ENCODE assay signal across 15 cellular contexts in the genomic region with DNA sequence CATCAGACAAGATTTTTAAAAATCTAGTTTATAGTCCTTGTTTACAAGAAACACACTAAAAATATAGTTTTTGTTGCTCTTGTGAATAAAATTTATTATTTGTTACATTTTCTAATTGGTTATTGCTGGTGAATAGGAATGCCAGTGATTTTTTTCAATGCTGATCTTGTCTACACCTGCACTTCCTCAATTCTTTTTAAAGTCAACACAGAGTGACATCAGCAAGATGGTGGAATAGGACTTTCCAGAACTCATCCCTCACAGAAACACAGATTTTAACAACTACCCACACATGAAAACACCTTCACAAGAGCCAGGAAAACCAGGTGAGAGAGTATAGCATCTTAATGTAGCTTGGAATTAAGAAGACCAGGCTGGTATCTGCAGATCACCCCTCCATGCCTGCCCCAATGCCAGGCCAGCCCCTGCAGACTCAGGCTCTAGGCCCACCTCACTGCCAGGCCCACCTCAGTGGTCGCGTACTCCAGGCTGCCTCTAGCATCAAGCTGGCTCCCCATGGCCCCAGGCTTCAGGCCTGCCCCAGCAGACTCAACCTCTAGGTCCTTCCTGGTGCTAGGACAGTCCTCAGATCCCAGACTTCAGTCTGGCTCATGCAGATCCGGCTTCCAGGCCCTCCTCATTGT.
DNase-seq lines count a peak whose midpoint lies in the region; ATAC-seq, FAIRE-seq and TF ChIP-seq lines count a peak whose summit lies in the region.
"Had no signal": no experiment of that assay in that cellular context is flagged by ENCODE, and none has a peak within 500 bp of the region (broad histone marks: within the 10 kb centered on the region; RNA-seq: fewer than 3 reads in every experiment).

No MANE protein-coding gene starts in this region.

- TF ChIP-seq POLR2A in GM12891 (IDR thresholded peaks at IDR 0.05; ENCODE audit: low read depth, low read length) (no peak), GM18505 (IDR thresholded peaks at IDR 0.05; ENCODE audit: borderline replicate concordance, extremely low read depth, insufficient read depth, insufficient read length) (no peak)

- no peak overlapping the region for H3K4me2 ChIP-seq in hepatocyte
- H3K4me2 ChIP-seq: BLaER1 had no signal

- no peak overlapping the region for H2AFZ ChIP-seq in hepatocyte

- H3K4me3 ChIP-seq in hepatocyte, result no peak overlapping the region
- H3K4me3 ChIP-seq: BLaER1 had no signal

- no peaks in the 10 kb centered on the region for H3K9me2 ChIP-seq in hepatocyte (replicated peaks; ENCODE audit: insufficient read depth)

- H3K27ac ChIP-seq in foreskin keratinocyte, result no peak overlapping the region
- no peak overlapping the region for H3K27ac ChIP-seq in hepatocyte
- H3K27ac ChIP-seq: BLaER1, HL-60 had no signal

- H3K9me3 ChIP-seq in hepatocyte (ENCODE audit: low read depth), result no peaks in the 10 kb centered on the region
- H3K9me3 ChIP-seq: BLaER1 had no signal

- no peak overlapping the region for H3K4me3 Mint-ChIP-seq in stimulated activated effector memory CD8-positive, alpha-beta T cell treated with anti-CD3 and anti-CD28 coated beads, Interleukin-12 subunit alpha, Interleukin-12 subunit beta, amount 100 ng/mL, for 72 hours
- H3K4me3 Mint-ChIP-seq: CD8-positive, alpha-beta memory T cell had no signal

- no peaks in the 10 kb centered on the region for H3K4me1 Mint-ChIP-seq in stimulated activated effector memory CD8-positive, alpha-beta T cell treated with anti-CD3 and anti-CD28 coated beads, Interleukin-12 subunit alpha, Interleukin-12 subunit beta, amount 100 ng/mL, for 72 hours
- H3K4me1 Mint-ChIP-seq: CD8-positive, alpha-beta memory T cell had no signal

- H3K27ac Mint-ChIP-seq in stimulated activated effector memory CD8-positive, alpha-beta T cell treated with anti-CD3 and anti-CD28 coated beads, Interleukin-12 subunit alpha, Interleukin-12 subunit beta, amount 100 ng/mL, for 72 hours, result no peak overlapping the region
- H3K27ac Mint-ChIP-seq: CD8-positive, alpha-beta memory T cell had no signal

- FAIRE-seq in GM12891 (lab: Jason Lieb, UNC), result no peak
- FAIRE-seq: GM12892, H54 had no signal

- whole genome bisulfite sequencing in hepatocyte (ENCODE audit: low lambda C conversion rate, missing lambda C conversion rate), result 98% methylated on average over 3 of the region's 3 CpGs

- H3K27me3 ChIP-seq in foreskin keratinocyte (peaks cover 2% of the 10 kb centered on the region), hepatocyte (no peaks in the 10 kb centered on the region)
- H3K27me3 ChIP-seq: BLaER1 had no signal

- TF ChIP-seq CTCF in foreskin keratinocyte (conservative IDR thresholded peaks at IDR 0.05), result no peak
- TF ChIP-seq CTCF in hepatocyte (IDR thresholded peaks at IDR 0.05; ENCODE audit: poor library complexity), result no peak

- DNase-seq in GM12891 (ENCODE audit: insufficient read length, low spot score) (no peak), OCI-M1 (lab: John Stamatoyannopoulos, UW) (peak; percentile 27), foreskin keratinocyte (no peak), hepatocyte (ENCODE audit: low spot score) (no peak), GDM1 (lab: John Stamatoyannopoulos, UW) (no peak), GM19238 (ENCODE audit: insufficient read length, low spot score) (no peak)
- DNase-seq in stimulated activated effector memory CD8-positive, alpha-beta T cell treated with anti-CD3 and anti-CD28 coated beads, Interleukin-12 subunit alpha, Interleukin-12 subunit beta, amount 100 ng/mL, for 72 hours (ENCODE audit: low spot score in 2 of 2), result no peak
- DNase-seq: 8988T; AML-193; CD8-positive, alpha-beta memory T cell had no signal

- no peaks in the 10 kb centered on the region for H3K9me3 Mint-ChIP-seq in stimulated activated effector memory CD8-positive, alpha-beta T cell treated with anti-CD3 and anti-CD28 coated beads, Interleukin-12 subunit alpha, Interleukin-12 subunit beta, amount 100 ng/mL, for 72 hours
- H3K9me3 Mint-ChIP-seq: CD8-positive, alpha-beta memory T cell had no signal

- ATAC-seq in foreskin keratinocyte, result peak; percentile 20
- ATAC-seq in stimulated activated effector memory CD8-positive, alpha-beta T cell treated with anti-CD3 and anti-CD28 coated beads, Interleukin-12 subunit alpha, Interleukin-12 subunit beta, amount 100 ng/mL, for 72 hours, result peak; percentile 19
- ATAC-seq in GM18505 (IDR thresholded peaks at IDR 0.05; ENCODE audit: unreplicated experiment), result no peak

- H3K36me3 Mint-ChIP-seq in stimulated activated effector memory CD8-positive, alpha-beta T cell treated with anti-CD3 and anti-CD28 coated beads, Interleukin-12 subunit alpha, Interleukin-12 subunit beta, amount 100 ng/mL, for 72 hours, result no peaks in the 10 kb centered on the region
- H3K36me3 Mint-ChIP-seq: CD8-positive, alpha-beta memory T cell had no signal

- H4K20me1 ChIP-seq in hepatocyte (ENCODE audit: insufficient read depth, poor library complexity, severe bottlenecking), result no peaks in the 10 kb centered on the region
- H4K20me1 ChIP-seq: BLaER1 had no signal

- H3K4me1 ChIP-seq in foreskin keratinocyte (no peaks in the 10 kb centered on the region), hepatocyte (ENCODE audit: insufficient read depth) (no peaks in the 10 kb centered on the region)
- H3K4me1 ChIP-seq: BLaER1 had no signal

- no peaks in the 10 kb centered on the region for H3K36me3 ChIP-seq in hepatocyte (replicated peaks; ENCODE audit: insufficient read depth, low read depth)
- H3K36me3 ChIP-seq: BLaER1 had no signal

- no peaks in the 10 kb centered on the region for H3K79me2 ChIP-seq in hepatocyte

TF ChIP-seq in GM12891, 5 proteins besides CTCF, POLR2A, EP300 and RAD21:
- TF ChIP-seq TAF1 (IDR thresholded peaks at IDR 0.05; ENCODE audit: low read depth, low read length), result no peak
- peak; percentile 48; the same call in 1 of the 2 replicates for TF ChIP-seq SPI1 (IDR thresholded peaks at IDR 0.05; ENCODE audit: low read depth, low read length)
- no peak for TF ChIP-seq PAX5 (IDR thresholded peaks at IDR 0.05; ENCODE audit: insufficient read depth, low read length, severe bottlenecking)
- no peak for TF ChIP-seq POLR2AphosphoS5 (IDR thresholded peaks at IDR 0.05; ENCODE audit: low read depth, low read length)
- no peak for TF ChIP-seq POU2F2 (IDR thresholded peaks at IDR 0.05; ENCODE audit: low read depth, low read length)
TF ChIP-seq in GM12891: peak in this region for 1.
